In the genomic region with DNA sequence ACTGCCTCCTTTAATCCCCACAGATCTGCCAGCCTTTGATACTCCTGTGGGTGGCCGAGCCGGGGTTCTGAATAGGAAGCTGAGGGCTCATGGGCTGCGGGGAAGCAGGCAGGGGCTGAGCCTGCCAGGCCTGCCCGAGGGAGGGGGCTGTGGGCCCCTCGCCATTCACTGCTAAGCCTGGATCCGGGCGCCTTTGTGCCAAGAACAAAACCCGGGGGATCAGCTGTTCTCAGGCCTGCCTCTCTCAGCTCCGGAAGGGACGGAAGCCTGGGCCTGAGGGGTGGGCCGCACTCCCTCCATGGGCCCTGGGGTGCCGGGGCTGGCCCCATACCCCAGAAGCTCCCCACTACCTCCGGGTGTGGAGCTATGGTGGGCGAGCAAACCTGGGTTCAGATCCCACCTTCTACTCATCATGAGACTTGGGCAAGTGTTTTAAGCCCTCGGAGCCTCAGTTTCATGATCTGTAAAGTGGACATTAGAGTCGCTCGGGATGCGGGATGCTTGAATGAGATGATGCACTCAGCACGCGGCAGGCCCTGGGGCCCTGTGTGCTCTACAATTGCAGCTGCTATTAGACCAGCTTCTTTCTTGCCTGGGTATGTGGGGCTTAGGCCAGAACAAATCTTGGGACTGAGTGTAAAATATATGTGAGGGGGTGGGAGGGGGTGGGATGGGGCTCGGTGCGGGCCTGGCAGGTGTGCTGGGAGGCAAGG, we compare ENCODE assay signal across 10 cellular contexts. TPM values are rescaled to one million over a fixed set of nuclear protein-coding genes. Genes with fewer than 3 reads are reported as not detected.
A peak's percentile ranks its signal among the peaks of the same experiment; 100 is the strongest.
DNase-seq lines count a peak whose midpoint lies in the region; ATAC-seq and TF ChIP-seq lines count a peak whose summit lies in the region.
"Had no signal": no experiment of that assay in that cellular context is flagged by ENCODE, and none has a peak within 500 bp of the region (broad histone marks: within the 10 kb centered on the region; RNA-seq: fewer than 3 reads in every experiment).

No MANE protein-coding gene starts in this region.

- peaks cover 56% of the 10 kb centered on the region for H3K4me1 Mint-ChIP-seq in mesothelial cell of epicardium
- peaks cover 0 to 1% (median 0%) of the 10 kb centered on the region in 4 donors for H3K4me1 Mint-ChIP-seq in naive thymus-derived CD8-positive, alpha-beta T cell

- TF ChIP-seq POLR2A in testis (IDR thresholded peaks at IDR 0.05) = no peak

- BruUV-seq in Panc1 (replicated peaks; lab: Mats Ljungman, UMichigan) = no TSS peak

- peak; percentile 5; the same call in 1 of the 2 replicates for ATAC-seq in Panc1
- ATAC-seq in naive thymus-derived CD8-positive, alpha-beta T cell = no peak
- ATAC-seq: activated CD4-positive, CD25-positive, alpha-beta regulatory T cell treated with anti-CD3 and anti-CD28 coated beads, Interleukin-2, amount 50 U/mL, for 24 hours had no signal

- CTCF ChIA-PET in Panc1 (lab: Charles Lee) = no interaction called here

- WGBS in testis, 2 donors = 68 to 75% methylated on average over 5 to 22 of the region's 22 CpGs

- H3K27me3 ChIP-seq in Panc1 (ENCODE audit: control insufficient read depth, insufficient read depth, low read length) (no peaks in the 10 kb centered on the region), testis (no peaks in the 10 kb centered on the region)

- no peaks in the 10 kb centered on the region for H3K36me3 ChIP-seq in Panc1 (ENCODE audit: control insufficient read depth, insufficient read depth, low read length)
- no peaks in the 10 kb centered on the region for H3K36me3 ChIP-seq in testis (ENCODE audit: low read depth, missing control alignments)

- in situ Hi-C loops in Panc1 (cut with HindIII; ENCODE audit: low pct_unique_long_range_greater_than_20kb, low sequenced_read_pairs) = no loop called here

- POLR2A ChIA-PET in Panc1 (lab: Charles Lee) = interaction anchor here (0.6 to 1.0 kb wide), 4 partner anchors 11 to 454 kb away, joined by 3 to 7 read pairs (median 5); no protein-coding TSS in a partner anchor
- POLR2A ChIA-PET in naive thymus-derived CD8-positive, alpha-beta T cell (lab: Charles Lee) = no interaction called here

- intact Hi-C loops in Panc1 (cut with micrococcal nuclease; ENCODE audit: unreplicated experiment) (no loop called here), testis (cut with DNase I; ENCODE audit: low total_unique reads) (no loop called here)

- peak overlapping the region; percentile 99 for H3K27ac ChIP-seq in Panc1 (ENCODE audit: low read length)
- peak overlapping the region; percentile 78 to 93 for H3K27ac ChIP-seq in coronary artery
- H3K27ac ChIP-seq in testis = peak overlapping the region; percentile 76 to 89

- H3K9me3 ChIP-seq in Panc1 (ENCODE audit: control insufficient read depth, insufficient read depth, low read depth, low read length) = no peaks in the 10 kb centered on the region
- no peaks in the 10 kb centered on the region for H3K9me3 ChIP-seq in testis

- peak overlapping the region; percentile 87 for H3K27ac Mint-ChIP-seq in mesothelial cell of epicardium
- no peak overlapping the region for H3K27ac Mint-ChIP-seq in naive thymus-derived CD8-positive, alpha-beta T cell

- peaks cover 93% of the 10 kb centered on the region for H3K4me1 ChIP-seq in Panc1 (ENCODE audit: control insufficient read depth, insufficient read depth, low read length)
- peaks cover 35% of the 10 kb centered on the region for H3K4me1 ChIP-seq in testis

- no peaks in the 10 kb centered on the region for H3K9me3 Mint-ChIP-seq in mesothelial cell of epicardium
- H3K9me3 Mint-ChIP-seq in naive thymus-derived CD8-positive, alpha-beta T cell = no peaks in the 10 kb centered on the region

- TF ChIP-seq CTCF in Panc1 (IDR thresholded peaks at IDR 0.05) (no peak), coronary artery (IDR thresholded peaks at IDR 0.05) (no peak), mesothelial cell of epicardium (IDR thresholded peaks at IDR 0.05; ENCODE audit: unreplicated experiment) (no peak), testis (IDR thresholded peaks at IDR 0.05) (no peak)

- no peak overlapping the region for H3K4me3 ChIP-seq in Panc1 (ENCODE audit: low read depth in 2 of 2, low read length in 2 of 2)
- no peak overlapping the region for H3K4me3 ChIP-seq in coronary artery
- no peak overlapping the region for H3K4me3 ChIP-seq in testis

- no peaks in the 10 kb centered on the region for H3K27me3 Mint-ChIP-seq in mesothelial cell of epicardium (ENCODE audit: low read depth)
- peaks cover 0 to 8% (median 2%) of the 10 kb centered on the region in 5 donors for H3K27me3 Mint-ChIP-seq in naive thymus-derived CD8-positive, alpha-beta T cell

- H3K36me3 Mint-ChIP-seq in mesothelial cell of epicardium = no peaks in the 10 kb centered on the region
- H3K36me3 Mint-ChIP-seq in naive thymus-derived CD8-positive, alpha-beta T cell = no peaks in the 10 kb centered on the region

- no peak overlapping the region for H3K4me3 Mint-ChIP-seq in mesothelial cell of epicardium
- H3K4me3 Mint-ChIP-seq in naive thymus-derived CD8-positive, alpha-beta T cell = no peak overlapping the region

- DNase-seq in Panc1 (ENCODE audit: low read depth, low spot score) = no peak
- DNase-seq in coronary artery (ENCODE audit: low spot score) = no peak
- no peak for DNase-seq in mesothelial cell of epicardium (ENCODE audit: low spot score in 2 of 2, unreplicated experiment in 2 of 2)
- no peak for DNase-seq in testis
- no peak for DNase-seq in naive thymus-derived CD8-positive, alpha-beta T cell
- no peak for DNase-seq in COLO668 (lab: John Stamatoyannopoulos, UW; ENCODE audit: unreplicated experiment)
- no peak for DNase-seq in activated CD4-positive, alpha-beta T cell treated with anti-CD3 and anti-CD28 coated beads, Interleukin-2, amount 50 U/mL, for 48 hours
- no peak for DNase-seq in NCI-H1092 treated with DMSO at 0.1 percent for 48 hours (lab: John Stamatoyannopoulos, UW)
- DNase-seq: effector CD4-positive, alpha-beta T cell had no signal

RNA-seq across cellular contexts. Expression of gene EPHA2, which starts 19.2 kb away (rescaled TPM):
- total RNA-seq in Panc1 (2021; ENCODE audit: unreplicated experiment) (263 TPM), mesothelial cell of epicardium (71.8 to 76.3 TPM (median 75.0 TPM) in 3 replicates), testis (10 to 100 TPM in 1 of 2 donors, 1 to 10 TPM in 1; 5.7 to 14.1 TPM)
- 254 TPM for polyA plus RNA-seq in Panc1 (2012; ENCODE audit: insufficient read length)
- polyA plus RNA-seq in testis (ENCODE audit: insufficient read depth, low read depth, low replicate concordance) = 5.1 TPM
- total RNA-seq in naive thymus-derived CD8-positive, alpha-beta T cell = not detected
- polyA plus RNA-seq in naive thymus-derived CD8-positive, alpha-beta T cell = not detected

RNA-seq across cellular contexts. Expression of gene ARHGEF19, which starts 37.4 kb away (rescaled TPM):
- total RNA-seq in Panc1 (2021; ENCODE audit: unreplicated experiment) = 21.6 TPM
- 29.2 TPM for polyA plus RNA-seq in Panc1 (2012; ENCODE audit: insufficient read length)
- 85.3 to 88.3 TPM (median 86.6 TPM) in 3 replicates for total RNA-seq in mesothelial cell of epicardium
- 10 to 100 TPM in 1 of 2 donors, 1 to 10 TPM in 1; 8.5 to 10.1 TPM for total RNA-seq in testis
- 6.0 TPM for polyA plus RNA-seq in testis (ENCODE audit: insufficient read depth, low read depth, low replicate concordance)
- 10 to 100 TPM; 11.9 to 12.7 TPM for total RNA-seq in naive thymus-derived CD8-positive, alpha-beta T cell
- 1 to 10 TPM; 6.4 to 8.9 (median 7.7) TPM for polyA plus RNA-seq in naive thymus-derived CD8-positive, alpha-beta T cell

Comparison
In these comparisons a context has a peak if more than half of its experiments do, and no peak if none do; other contexts are left out.
1. RNA of gene EPHA2, which starts 19.2 kb away (total RNA-seq): 263 TPM in Panc1 (single experiment), 71.8 to 76.3 TPM in mesothelial cell of epicardium and 5.7 to 14.1 TPM in testis; not detected in naive thymus-derived CD8-positive, alpha-beta T cell; every median in the first group is over 4 times any median in the second.
2. Peak in every context shown above with its lines, with median percentiles within 50 percentile points of each other: H3K27ac ChIP-seq.